17 cellular contexts compared by ENCODE assay signal in the genomic region with DNA sequence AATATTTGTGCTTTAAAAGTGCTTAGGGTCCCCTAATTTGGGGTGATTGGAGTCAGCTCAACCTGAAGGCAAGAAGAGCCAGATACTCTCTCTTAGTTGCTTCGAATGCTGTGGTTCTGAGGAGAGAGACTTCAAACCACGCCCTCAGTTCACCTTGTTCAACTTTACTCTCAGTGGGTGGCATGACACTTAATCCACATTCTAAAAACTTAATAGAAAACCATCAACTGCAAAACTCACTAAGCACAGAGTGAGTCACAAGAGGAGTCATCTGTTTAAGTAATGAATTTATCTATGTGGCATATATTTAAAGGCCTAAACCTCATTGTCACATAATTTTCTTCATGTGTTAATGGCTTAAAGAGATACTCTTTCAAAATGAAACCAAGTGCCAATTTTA.
A peak's percentile ranks its signal among the peaks of the same experiment; 100 is the strongest.
DNase-seq lines count a peak whose midpoint lies in the region; ATAC-seq, FAIRE-seq and TF ChIP-seq lines count a peak whose summit lies in the region.
"Had no signal": no experiment of that assay in that cellular context is flagged by ENCODE, and none has a peak within 500 bp of the region (broad histone marks: within the 10 kb centered on the region; RNA-seq: fewer than 3 reads in every experiment).

No MANE protein-coding gene starts in this region.

- no peak for TF ChIP-seq EP300 in A549 (IDR thresholded peaks at IDR 0.05)

- ATAC-seq in A549 = no peak
- ATAC-seq in GM18511 (IDR thresholded peaks at IDR 0.05; ENCODE audit: unreplicated experiment) = no peak
- no peak for ATAC-seq in effector memory CD8-positive, alpha-beta T cell (replicated peaks)
- ATAC-seq: natural killer cell had no signal

- no peaks in the 10 kb centered on the region for H3K9me3 ChIP-seq in A549
- no peaks in the 10 kb centered on the region for H3K9me3 ChIP-seq in astrocyte (ENCODE audit: insufficient read depth, low read depth, low read length)
- H3K9me3 ChIP-seq: adrenal gland, MG63 had no signal

- DNase-seq in A549 (ENCODE audit: low read depth in 1 of 2, low spot score in 1 of 2) (no peak), HCEC 1CT (peak; percentile 35), astrocyte (ENCODE audit: low read depth) (peak; percentile 63), kidney tubule cell (ENCODE audit: low spot score) (peak; percentile 90), cortex of kidney (lab: John Stamatoyannopoulos, UW) (no peak)
- no peak for DNase-seq in effector memory CD8-positive, alpha-beta T cell
- no peak for DNase-seq in NK-92 treated with Interleukin-12 subunit alpha and Interleukin-12 subunit beta, amount 100 ng/mL, for 24 hours (lab: John Stamatoyannopoulos, UW)
- DNase-seq: activated CD4-positive, alpha-beta memory T cell treated with anti-CD3 and anti-CD28 coated beads for 36 hours; adrenal gland; H9; MG63; natural killer cell; NCI-H187 treated with DMSO at 0.1 percent for 48 hours; NCI-H510A had no signal

- TF ChIP-seq POLR2A in A549 (IDR thresholded peaks at IDR 0.05; ENCODE audit: low read length) = no peak

- no peak for TF ChIP-seq RAD21 in A549 (conservative IDR thresholded peaks at IDR 0.05 in 1 of 2, IDR thresholded peaks at IDR 0.05 in 1 of 2)

- H3K79me2 ChIP-seq in astrocyte (ENCODE audit: insufficient read depth, low read length) = no peaks in the 10 kb centered on the region

- H3K9ac ChIP-seq in astrocyte (ENCODE audit: low read length) = no peak overlapping the region

- no peak overlapping the region for H3K27ac Mint-ChIP-seq in astrocyte (ENCODE audit: unreplicated experiment)
- peak overlapping the region in 1 of 2 donors; percentile 26 for H3K27ac Mint-ChIP-seq in effector memory CD8-positive, alpha-beta T cell
- H3K27ac Mint-ChIP-seq: activated CD4-positive, alpha-beta memory T cell treated with anti-CD3 and anti-CD28 coated beads for 36 hours; H9; natural killer cell had no signal

- POLR2A ChIA-PET in A549 (lab: Yijun Ruan, JAX) = no interaction called here

- no peaks in the 10 kb centered on the region for H3K27me3 ChIP-seq in astrocyte (ENCODE audit: insufficient read depth, low read length)
- H3K27me3 ChIP-seq: adrenal gland, MG63 had no signal

- 18% methylated on average over 2 of the region's 2 CpGs for WGBS in A549 (ENCODE audit: missing lambda C conversion rate)

- H4K20me1 ChIP-seq in astrocyte (ENCODE audit: insufficient read depth, low read length) = no peaks in the 10 kb centered on the region

- no peak for FAIRE-seq in A549 (lab: Jason Lieb, UNC)
- peak; percentile 77 for FAIRE-seq in astrocyte (lab: Jason Lieb, UNC)

- no peak overlapping the region for H3K4me3 Mint-ChIP-seq in astrocyte (ENCODE audit: unreplicated experiment)
- no peak overlapping the region for H3K4me3 Mint-ChIP-seq in effector memory CD8-positive, alpha-beta T cell
- H3K4me3 Mint-ChIP-seq: activated CD4-positive, alpha-beta memory T cell treated with anti-CD3 and anti-CD28 coated beads for 36 hours; H9; natural killer cell had no signal

- no peak overlapping the region for H3K4me3 ChIP-seq in A549
- H3K4me3 ChIP-seq in astrocyte (ENCODE audit: insufficient read depth, low read depth, low read length) = no peak overlapping the region
- H3K4me3 ChIP-seq: adrenal gland, lung, MG63, SK-N-MC had no signal

- H3K36me3 ChIP-seq in astrocyte (ENCODE audit: insufficient read depth, low read length) = no peaks in the 10 kb centered on the region
- H3K36me3 ChIP-seq: adrenal gland, MG63 had no signal

- H3K9me3 Mint-ChIP-seq in astrocyte (ENCODE audit: unreplicated experiment) = no peaks in the 10 kb centered on the region
- no peaks in the 10 kb centered on the region for H3K9me3 Mint-ChIP-seq in effector memory CD8-positive, alpha-beta T cell
- H3K9me3 Mint-ChIP-seq: activated CD4-positive, alpha-beta memory T cell treated with anti-CD3 and anti-CD28 coated beads for 36 hours; H9; natural killer cell had no signal

- TF ChIP-seq CTCF in A549 (IDR thresholded peaks at IDR 0.05) (no peak), astrocyte (IDR thresholded peaks at IDR 0.05; ENCODE audit: insufficient read depth, low read depth, low read length) (no peak)

- no peaks in the 10 kb centered on the region for H3K4me1 Mint-ChIP-seq in astrocyte (ENCODE audit: low read depth, unreplicated experiment)
- peaks cover 2 to 9% of the 10 kb centered on the region in 2 donors for H3K4me1 Mint-ChIP-seq in effector memory CD8-positive, alpha-beta T cell (ENCODE audit: low read depth in 2 of 2)

- H3K4me2 ChIP-seq in A549 (peak overlapping the region; percentile 51), astrocyte (ENCODE audit: low read length) (peak overlapping the region; percentile 3)

- H3K27ac ChIP-seq in A549 (no peak overlapping the region; a peak in 1 of 6 replicates), astrocyte (ENCODE audit: low read depth, low read length) (no peak overlapping the region)
- H3K27ac ChIP-seq: adrenal gland, SK-N-MC had no signal

- no peaks in the 10 kb centered on the region for H3K27me3 Mint-ChIP-seq in astrocyte (ENCODE audit: low read depth, unreplicated experiment)
- H3K27me3 Mint-ChIP-seq in effector memory CD8-positive, alpha-beta T cell = no peaks in the 10 kb centered on the region

- no peak overlapping the region for H2AFZ ChIP-seq in astrocyte (ENCODE audit: low read depth, low read length)

- H3K4me1 ChIP-seq in A549 (peaks cover 26% of the 10 kb centered on the region), astrocyte (ENCODE audit: insufficient read depth, low read length) (no peaks in the 10 kb centered on the region)
- H3K4me1 ChIP-seq: adrenal gland had no signal

- CTCF ChIA-PET in A549 (lab: Yijun Ruan, JAX) = interaction anchor here (1.2 kb wide), 1 partner anchor 9 kb away, joined by 3 read pairs; no protein-coding TSS in a partner anchor

- no peaks in the 10 kb centered on the region for H3K36me3 Mint-ChIP-seq in astrocyte (ENCODE audit: low read depth, unreplicated experiment)
- no peaks in the 10 kb centered on the region for H3K36me3 Mint-ChIP-seq in effector memory CD8-positive, alpha-beta T cell (ENCODE audit: insufficient read depth)
- H3K36me3 Mint-ChIP-seq: activated CD4-positive, alpha-beta memory T cell treated with anti-CD3 and anti-CD28 coated beads for 36 hours; natural killer cell had no signal

TF ChIP-seq in A549, 52 proteins besides CTCF, POLR2A, EP300 and RAD21:
- no peak for TF ChIP-seq ZNF302 (CRISPR knock-in tag; IDR thresholded peaks at IDR 0.05)
- TF ChIP-seq GATA3 (IDR thresholded peaks at IDR 0.05; ENCODE audit: borderline replicate concordance) = no peak
- TF ChIP-seq FOSB (CRISPR knock-in tag; IDR thresholded peaks at IDR 0.05) = no peak
- no peak for TF ChIP-seq HOXB13 (CRISPR knock-in tag; IDR thresholded peaks at IDR 0.05; ENCODE audit: low read depth)

Comparison
In these comparisons a context has a peak if more than half of its experiments do, and no peak if none do; other contexts are left out.
1. DNase-seq: peak in HCEC 1CT (single experiment), astrocyte (single experiment) and kidney tubule cell (single experiment); none in A549 (0 of 2), cortex of kidney (single experiment), effector memory CD8-positive, alpha-beta T cell (0 of 3) and NK-92 treated with Interleukin-12 subunit alpha and Interleukin-12 subunit beta, amount 100 ng/mL, for 24 hours (single experiment).